ENCODE assay signal across 9 cellular contexts in genomic region chr19:57465680-57466381, GRCh38. TPM values are rescaled to one million over a fixed set of nuclear protein-coding genes. Genes with fewer than 3 reads are reported as not detected.
A peak's percentile ranks its signal among the peaks of the same experiment; 100 is the strongest.
DNase-seq lines count a peak whose midpoint lies in the region; ATAC-seq and TF ChIP-seq lines count a peak whose summit lies in the region.
"Had no signal": no experiment of that assay in that cellular context is flagged by ENCODE, and none has a peak within 500 bp of the region (broad histone marks: within the 10 kb centered on the region; RNA-seq: fewer than 3 reads in every experiment).

No MANE protein-coding gene starts in this region.

- H3K27me3 ChIP-seq in MM.1S (replicated peaks; ENCODE audit: insufficient read depth, low read length): no peaks in the 10 kb centered on the region
- no peaks in the 10 kb centered on the region for H3K27me3 ChIP-seq in lower lobe of right lung (ENCODE audit: low read depth)
- no peaks in the 10 kb centered on the region for H3K27me3 ChIP-seq in MG63

- H3K4me1 ChIP-seq in MM.1S (ENCODE audit: low read length) (no peaks in the 10 kb centered on the region), lower lobe of right lung (no peaks in the 10 kb centered on the region)
- H3K4me1 ChIP-seq: parathyroid adenoma had no signal

- no peak overlapping the region for H3K27ac Mint-ChIP-seq in activated CD8-positive, alpha-beta T cell treated with anti-CD3 and anti-CD28 coated beads, Interleukin-2, amount 10 ng/mL, durations not matched to agents 7 days and 5 days

- H3K79me2 ChIP-seq in MM.1S (ENCODE audit: low read length): no peaks in the 10 kb centered on the region
- H3K79me2 ChIP-seq: parathyroid adenoma had no signal

- CTCF ChIA-PET in activated CD8-positive, alpha-beta T cell treated with anti-CD3 and anti-CD28 coated beads, Interleukin-2, amount 10 ng/mL, durations not matched to agents 7 days and 5 days (lab: Charles Lee): interaction anchor here (1.2 kb wide), 1 partner anchor 216 kb away, joined by 3 read pairs; the partner anchor contains the start of gene ZNF551

- no peaks in the 10 kb centered on the region for H3F3A ChIP-seq in MM.1S (ENCODE audit: insufficient read depth, low read length)

- H3K9me2 ChIP-seq in MM.1S (replicated peaks; ENCODE audit: insufficient read depth, low read length): no peaks in the 10 kb centered on the region

- ATAC-seq in activated CD8-positive, alpha-beta T cell treated with anti-CD3 and anti-CD28 coated beads, Interleukin-2, amount 10 ng/mL, durations not matched to agents 7 days and 5 days: peak; percentile 67
- no peak for ATAC-seq in lower lobe of right lung
- no peak for ATAC-seq in GM19351 (IDR thresholded peaks at IDR 0.05; ENCODE audit: unreplicated experiment)

- no peak overlapping the region for H3K4me3 Mint-ChIP-seq in activated CD8-positive, alpha-beta T cell treated with anti-CD3 and anti-CD28 coated beads, Interleukin-2, amount 10 ng/mL, durations not matched to agents 7 days and 5 days

- H3K4me2 ChIP-seq in MM.1S (ENCODE audit: low read depth, low read length): no peak overlapping the region

- H3K9me3 Mint-ChIP-seq in activated CD8-positive, alpha-beta T cell treated with anti-CD3 and anti-CD28 coated beads, Interleukin-2, amount 10 ng/mL, durations not matched to agents 7 days and 5 days (ENCODE audit: insufficient read depth): peaks cover 38% of the 10 kb centered on the region

- no peaks in the 10 kb centered on the region for H3K4me1 Mint-ChIP-seq in activated CD8-positive, alpha-beta T cell treated with anti-CD3 and anti-CD28 coated beads, Interleukin-2, amount 10 ng/mL, durations not matched to agents 7 days and 5 days (ENCODE audit: low read depth)

- intact Hi-C loops in lower lobe of right lung (cut with DNase I): no loop called here

- no peaks in the 10 kb centered on the region for H3K9me3 ChIP-seq in MM.1S (replicated peaks; ENCODE audit: insufficient read depth, low read length)
- H3K9me3 ChIP-seq in lower lobe of right lung: peaks cover 82% of the 10 kb centered on the region
- H3K9me3 ChIP-seq in MG63: peaks cover 39% of the 10 kb centered on the region

- DNase-seq in NCI-H1417 (lab: John Stamatoyannopoulos, UW): peak in 2 of 3 experiments; percentile 3 to 19
- no peak for DNase-seq in NCI-H1417 treated with DMSO at 0.1 percent for 48 hours (lab: John Stamatoyannopoulos, UW)
- DNase-seq in MM.1S: peak; percentile 57
- DNase-seq in activated CD8-positive, alpha-beta T cell treated with anti-CD3 and anti-CD28 coated beads, Interleukin-2, amount 10 ng/mL, durations not matched to agents 7 days and 5 days: peak; percentile 58
- DNase-seq in lower lobe of right lung: no peak
- DNase-seq in MG63: no peak
- DNase-seq in activated CD4-positive, CD25-positive, alpha-beta regulatory T cell (lab: John Stamatoyannopoulos, UW): no peak

- POLR2A ChIA-PET in activated CD8-positive, alpha-beta T cell treated with anti-CD3 and anti-CD28 coated beads, Interleukin-2, amount 10 ng/mL, durations not matched to agents 7 days and 5 days (lab: Charles Lee): no interaction called here

- H4K20me1 ChIP-seq in MM.1S (ENCODE audit: insufficient read depth, low read length): no peaks in the 10 kb centered on the region

- H3K4me3 ChIP-seq in MM.1S (ENCODE audit: low read length) (no peak overlapping the region), lower lobe of right lung (no peak overlapping the region), MG63 (no peak overlapping the region)

- peak; percentile 83 for TF ChIP-seq CTCF in MM.1S (IDR thresholded peaks at IDR 0.05; ENCODE audit: low read length)
- peak; percentile 23 for TF ChIP-seq CTCF in lower lobe of right lung (IDR thresholded peaks at IDR 0.05)

- H3K9ac ChIP-seq in MM.1S (ENCODE audit: low read length): no peak overlapping the region
- H3K9ac ChIP-seq: parathyroid adenoma had no signal

- peaks cover 19% of the 10 kb centered on the region for H3K36me3 Mint-ChIP-seq in activated CD8-positive, alpha-beta T cell treated with anti-CD3 and anti-CD28 coated beads, Interleukin-2, amount 10 ng/mL, durations not matched to agents 7 days and 5 days (ENCODE audit: low read depth)

- no peak overlapping the region for H2AFZ ChIP-seq in MM.1S (ENCODE audit: low read length)
- H2AFZ ChIP-seq: parathyroid adenoma had no signal

- no peak overlapping the region for H3K27ac ChIP-seq in MM.1S (ENCODE audit: low read length)
- H3K27ac ChIP-seq in lower lobe of right lung: no peak overlapping the region
- H3K27ac ChIP-seq: parathyroid adenoma had no signal

- H3K36me3 ChIP-seq in MM.1S (replicated peaks; ENCODE audit: insufficient read depth, low read length) (no peaks in the 10 kb centered on the region), lower lobe of right lung (no peaks in the 10 kb centered on the region), MG63 (no peaks in the 10 kb centered on the region)

- no peaks in the 10 kb centered on the region for H3K27me3 Mint-ChIP-seq in activated CD8-positive, alpha-beta T cell treated with anti-CD3 and anti-CD28 coated beads, Interleukin-2, amount 10 ng/mL, durations not matched to agents 7 days and 5 days (ENCODE audit: low read depth)

RNA-seq across cellular contexts. Expression of gene VN1R1, which starts 8.9 kb away (rescaled TPM):
- total RNA-seq in activated CD8-positive, alpha-beta T cell treated with anti-CD3 and anti-CD28 coated beads, Interleukin-2, amount 10 ng/mL, durations not matched to agents 7 days and 5 days: under 1 TPM; 0.16 TPM
- 0.71 TPM for total RNA-seq in lower lobe of right lung
- not detected in 2 replicates for total RNA-seq in MG63 (2014; rRNA removed; shearing (Covaris generic); ENCODE audit: low replicate concordance)

RNA-seq across cellular contexts. Expression of gene ZNF772, which starts 11.5 kb away (rescaled TPM):
- total RNA-seq in activated CD8-positive, alpha-beta T cell treated with anti-CD3 and anti-CD28 coated beads, Interleukin-2, amount 10 ng/mL, durations not matched to agents 7 days and 5 days: 1 to 10 TPM; 7.6 to 9.1 TPM
- 10.0 TPM for total RNA-seq in lower lobe of right lung
- 3.3 and 4.7 TPM in 2 replicates for total RNA-seq in MG63 (2014; rRNA removed; shearing (Covaris generic); ENCODE audit: low replicate concordance)

RNA-seq across cellular contexts. Expression of gene ZNF419, which starts 21.7 kb away (rescaled TPM):
- total RNA-seq in activated CD8-positive, alpha-beta T cell treated with anti-CD3 and anti-CD28 coated beads, Interleukin-2, amount 10 ng/mL, durations not matched to agents 7 days and 5 days: 10 to 100 TPM; 10.0 to 10.9 TPM
- 12.9 TPM for total RNA-seq in lower lobe of right lung
- total RNA-seq in MG63 (2014; rRNA removed; shearing (Covaris generic); ENCODE audit: low replicate concordance): 8.7 and 26.1 TPM in 2 replicates

RNA-seq across cellular contexts. Expression of gene ZNF749, which starts 30.7 kb away (rescaled TPM):
- total RNA-seq in activated CD8-positive, alpha-beta T cell treated with anti-CD3 and anti-CD28 coated beads, Interleukin-2, amount 10 ng/mL, durations not matched to agents 7 days and 5 days: 10 to 100 TPM; 13.7 to 19.6 TPM
- 6.7 TPM for total RNA-seq in lower lobe of right lung
- 15.6 and 15.9 TPM in 2 replicates for total RNA-seq in MG63 (2014; rRNA removed; shearing (Covaris generic); ENCODE audit: low replicate concordance)

RNA-seq across cellular contexts. Expression of gene ZNF773, which starts 33.9 kb away (rescaled TPM):
- 1 to 10 TPM; 8.3 to 8.4 TPM for total RNA-seq in activated CD8-positive, alpha-beta T cell treated with anti-CD3 and anti-CD28 coated beads, Interleukin-2, amount 10 ng/mL, durations not matched to agents 7 days and 5 days
- 8.4 TPM for total RNA-seq in lower lobe of right lung
- 8.6 and 22.8 TPM in 2 replicates for total RNA-seq in MG63 (2014; rRNA removed; shearing (Covaris generic); ENCODE audit: low replicate concordance)

Comparison
In these comparisons a context has a peak if more than half of its experiments do, and no peak if none do; other contexts are left out.
1. DNase-seq: peak in NCI-H1417 (2 of 3), MM.1S (single experiment) and activated CD8-positive, alpha-beta T cell treated with anti-CD3 and anti-CD28 coated beads, Interleukin-2, amount 10 ng/mL, durations not matched to agents 7 days and 5 days (single experiment); none in NCI-H1417 treated with DMSO at 0.1 percent for 48 hours (single experiment), lower lobe of right lung (single experiment), MG63 (single experiment) and activated CD4-positive, CD25-positive, alpha-beta regulatory T cell (0 of 4).